ENCODE assay signal across 8 cellular contexts in genomic region chr7:111855161-111855841, GRCh38.
DNase-seq lines count a peak whose midpoint lies in the region; ATAC-seq and TF ChIP-seq lines count a peak whose summit lies in the region.

No MANE protein-coding gene starts in this region.

- H3K27ac ChIP-seq in brain microvascular endothelial cell: no peak overlapping the region

- DNase-seq in A172 (ENCODE audit: low spot score): peak; percentile 80
- DNase-seq in GM10266 (ENCODE audit: extremely low spot score): peak; percentile 26
- peak; percentile 32 for DNase-seq in NCI-H2196 (lab: John Stamatoyannopoulos, UW; ENCODE audit: unreplicated experiment)
- DNase-seq in brain microvascular endothelial cell: peak; percentile 65
- no peak for DNase-seq in left lobe of liver (ENCODE audit: low spot score)
- no peak for DNase-seq in ureter (ENCODE audit: low spot score)
- no peak for DNase-seq in NCI-H2029 (lab: John Stamatoyannopoulos, UW)

- in situ Hi-C loops in brain microvascular endothelial cell (cut with HindIII; ENCODE audit: low pct_ligation_motif_present, low sequenced_read_pairs): no loop called here

- peak; percentile 65 for ATAC-seq in HG02610 (IDR thresholded peaks at IDR 0.05; ENCODE audit: unreplicated experiment)
- ATAC-seq in left lobe of liver: peak; percentile 82

- no peaks in the 10 kb centered on the region for H3K27me3 ChIP-seq in brain microvascular endothelial cell (replicated peaks)

- no peak overlapping the region for H3K4me3 ChIP-seq in brain microvascular endothelial cell (ENCODE audit: low read depth, low read length)

- H3K36me3 ChIP-seq in brain microvascular endothelial cell (replicated peaks): no peaks in the 10 kb centered on the region

- peak; percentile 46 for TF ChIP-seq CTCF in GM10266 (IDR thresholded peaks at IDR 0.05; ENCODE audit: control insufficient read depth, insufficient read depth, low read depth, missing control alignments)
- TF ChIP-seq CTCF in brain microvascular endothelial cell (IDR thresholded peaks at IDR 0.05; ENCODE audit: low read depth, low read length, missing control alignments): peak; percentile 82

Comparison
In these comparisons a context has a peak if more than half of its experiments do, and no peak if none do; other contexts are left out.
1. DNase-seq: peak in A172 (single experiment), GM10266 (single experiment), NCI-H2196 (single experiment) and brain microvascular endothelial cell (single experiment); none in left lobe of liver (single experiment), ureter (single experiment) and NCI-H2029 (single experiment).